In genomic region chr4:89298788-89299152, GRCh38 we compare ENCODE assay signal across 1 cellular context.
TF ChIP-seq lines count a peak whose summit lies in the region.

No MANE protein-coding gene starts in this region.

TF ChIP-seq in HEK293, 187 proteins besides CTCF, POLR2A, EP300 and RAD21 (continued from another document and continues in another):
- no peak for TF ChIP-seq SP2 (tag by site-specific recombination; IDR thresholded peaks at IDR 0.05)
- no peak for TF ChIP-seq ZNF707 (tag by site-specific recombination; IDR thresholded peaks at IDR 0.05)
- TF ChIP-seq ZSCAN4 (tag by site-specific recombination; IDR thresholded peaks at IDR 0.05) = no peak
- 0 out of 2 replicates have a peak, but pooled peaks have one; percentile 60 for TF ChIP-seq INSM2 (tag by site-specific recombination; IDR thresholded peaks at IDR 0.05)
- no peak for TF ChIP-seq ZNF114 (tag by site-specific recombination; IDR thresholded peaks at IDR 0.05)
- TF ChIP-seq ZNF792 (tag by site-specific recombination; IDR thresholded peaks at IDR 0.05) = no peak
- TF ChIP-seq ZNF692 (tag by site-specific recombination; IDR thresholded peaks at IDR 0.05) = no peak
- TF ChIP-seq, protein P1, sequence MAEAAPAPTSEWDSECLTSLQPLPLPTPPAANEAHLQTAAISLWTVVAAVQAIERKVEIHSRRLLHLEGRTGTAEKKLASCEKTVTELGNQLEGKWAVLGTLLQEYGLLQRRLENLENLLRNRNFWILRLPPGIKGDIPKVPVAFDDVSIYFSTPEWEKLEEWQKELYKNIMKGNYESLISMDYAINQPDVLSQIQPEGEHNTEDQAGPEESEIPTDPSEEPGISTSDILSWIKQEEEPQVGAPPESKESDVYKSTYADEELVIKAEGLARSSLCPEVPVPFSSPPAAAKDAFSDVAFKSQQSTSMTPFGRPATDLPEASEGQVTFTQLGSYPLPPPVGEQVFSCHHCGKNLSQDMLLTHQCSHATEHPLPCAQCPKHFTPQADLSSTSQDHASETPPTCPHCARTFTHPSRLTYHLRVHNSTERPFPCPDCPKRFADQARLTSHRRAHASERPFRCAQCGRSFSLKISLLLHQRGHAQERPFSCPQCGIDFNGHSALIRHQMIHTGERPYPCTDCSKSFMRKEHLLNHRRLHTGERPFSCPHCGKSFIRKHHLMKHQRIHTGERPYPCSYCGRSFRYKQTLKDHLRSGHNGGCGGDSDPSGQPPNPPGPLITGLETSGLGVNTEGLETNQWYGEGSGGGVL (tag by site-specific recombination; IDR thresholded peaks at IDR 0.05) = no peak
- peak; percentile 37; the same call in 1 of the 2 replicates for TF ChIP-seq ZNF629 (tag by site-specific recombination; IDR thresholded peaks at IDR 0.05)
- no peak for TF ChIP-seq ZNF132 (tag by site-specific recombination; IDR thresholded peaks at IDR 0.05; ENCODE audit: borderline replicate concordance)
- TF ChIP-seq ZNF426 (tag by site-specific recombination; IDR thresholded peaks at IDR 0.05) = no peak
- TF ChIP-seq ZNF211 (tag by site-specific recombination; IDR thresholded peaks at IDR 0.05; ENCODE audit: low read depth) = no peak
- TF ChIP-seq ZNF529 (tag by site-specific recombination; IDR thresholded peaks at IDR 0.05; ENCODE audit: insufficient replicate concordance) = no peak
- no peak for TF ChIP-seq ZBTB21 (tag by site-specific recombination; IDR thresholded peaks at IDR 0.05)
- no peak for TF ChIP-seq KLF16 (tag by site-specific recombination; IDR thresholded peaks at IDR 0.05)
- no peak for TF ChIP-seq ZNF169 (tag by site-specific recombination; IDR thresholded peaks at IDR 0.05)
- no peak for TF ChIP-seq TRIM28 (IDR thresholded peaks at IDR 0.05; ENCODE audit: borderline replicate concordance, low read length)
- no peak for TF ChIP-seq ZNF518A (tag by site-specific recombination; conservative IDR thresholded peaks at IDR 0.05; ENCODE audit: low read depth)
- no peak for TF ChIP-seq ZNF175 (tag by site-specific recombination; IDR thresholded peaks at IDR 0.05)
- no peak for TF ChIP-seq ZNF558 (tag by site-specific recombination; IDR thresholded peaks at IDR 0.05)
- TF ChIP-seq ZNF549 (tag by site-specific recombination; IDR thresholded peaks at IDR 0.05) = no peak
- TF ChIP-seq BCL11A (tag by site-specific recombination; IDR thresholded peaks at IDR 0.05; ENCODE audit: low read depth) = no peak
- TF ChIP-seq ZNF747 (tag by site-specific recombination; IDR thresholded peaks at IDR 0.05) = no peak
- TF ChIP-seq KLF7 (tag by site-specific recombination; IDR thresholded peaks at IDR 0.05; ENCODE audit: borderline replicate concordance) = no peak
- TF ChIP-seq ZBTB20 (tag by site-specific recombination; IDR thresholded peaks at IDR 0.05) = no peak
- no peak for TF ChIP-seq GLIS2 (tag by site-specific recombination; IDR thresholded peaks at IDR 0.05)
- no peak for TF ChIP-seq RBAK (tag by site-specific recombination; IDR thresholded peaks at IDR 0.05)
- no peak for TF ChIP-seq TSHZ1 (tag by site-specific recombination; IDR thresholded peaks at IDR 0.05; ENCODE audit: borderline replicate concordance)
- no peak for TF ChIP-seq BCL6B (tag by site-specific recombination; IDR thresholded peaks at IDR 0.05)
- TF ChIP-seq IKZF3 (tag by site-specific recombination; IDR thresholded peaks at IDR 0.05) = peak; percentile 44; the same call in 1 of the 2 replicates
- no peak for TF ChIP-seq ZFP3 (tag by site-specific recombination; IDR thresholded peaks at IDR 0.05; ENCODE audit: low read depth)
- TF ChIP-seq ZNF366 (tag by site-specific recombination; conservative IDR thresholded peaks at IDR 0.05) = peak; percentile 45; the same call in 1 of the 2 replicates
- no peak for TF ChIP-seq ZSCAN23 (tag by site-specific recombination; IDR thresholded peaks at IDR 0.05)
- TF ChIP-seq ZNF645 (tag by site-specific recombination; IDR thresholded peaks at IDR 0.05) = no peak
- TF ChIP-seq ZNF48 (tag by site-specific recombination; IDR thresholded peaks at IDR 0.05) = no peak
- TF ChIP-seq ZNF133 (tag by site-specific recombination; IDR thresholded peaks at IDR 0.05) = no peak
- no peak for TF ChIP-seq ELK4 (IDR thresholded peaks at IDR 0.05; ENCODE audit: borderline replicate concordance, low read depth, low read length)
- TF ChIP-seq MYNN (tag by site-specific recombination; IDR thresholded peaks at IDR 0.05; ENCODE audit: borderline replicate concordance) = no peak
- no peak for TF ChIP-seq ZXDB (tag by site-specific recombination; IDR thresholded peaks at IDR 0.05)
- no peak for TF ChIP-seq ZNF239 (tag by site-specific recombination; IDR thresholded peaks at IDR 0.05)
- TF ChIP-seq REPIN1 (tag by site-specific recombination; IDR thresholded peaks at IDR 0.05; ENCODE audit: low read depth) = no peak
- no peak for TF ChIP-seq ZNF23 (tag by site-specific recombination; IDR thresholded peaks at IDR 0.05; ENCODE audit: borderline replicate concordance)
- TF ChIP-seq, protein P2, sequence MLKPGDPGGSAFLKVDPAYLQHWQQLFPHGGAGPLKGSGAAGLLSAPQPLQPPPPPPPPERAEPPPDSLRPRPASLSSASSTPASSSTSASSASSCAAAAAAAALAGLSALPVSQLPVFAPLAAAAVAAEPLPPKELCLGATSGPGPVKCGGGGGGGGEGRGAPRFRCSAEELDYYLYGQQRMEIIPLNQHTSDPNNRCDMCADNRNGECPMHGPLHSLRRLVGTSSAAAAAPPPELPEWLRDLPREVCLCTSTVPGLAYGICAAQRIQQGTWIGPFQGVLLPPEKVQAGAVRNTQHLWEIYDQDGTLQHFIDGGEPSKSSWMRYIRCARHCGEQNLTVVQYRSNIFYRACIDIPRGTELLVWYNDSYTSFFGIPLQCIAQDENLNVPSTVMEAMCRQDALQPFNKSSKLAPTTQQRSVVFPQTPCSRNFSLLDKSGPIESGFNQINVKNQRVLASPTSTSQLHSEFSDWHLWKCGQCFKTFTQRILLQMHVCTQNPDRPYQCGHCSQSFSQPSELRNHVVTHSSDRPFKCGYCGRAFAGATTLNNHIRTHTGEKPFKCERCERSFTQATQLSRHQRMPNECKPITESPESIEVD (tag by site-specific recombination; IDR thresholded peaks at IDR 0.05) = peak; percentile 96
